In genomic region chr11:100964400-100964799, GRCh38 we compare ENCODE assay signal across 17 cellular contexts.
DNase-seq lines count a peak whose midpoint lies in the region; ATAC-seq and TF ChIP-seq lines count a peak whose summit lies in the region.
"Had no signal": no experiment of that assay in that cellular context is flagged by ENCODE, and none has a peak within 500 bp of the region (broad histone marks: within the 10 kb centered on the region; RNA-seq: fewer than 3 reads in every experiment).

No MANE protein-coding gene starts in this region.

- peak; percentile 47 for DNase-seq in AG10803 (ENCODE audit: low read depth)
- peak; percentile 16 for DNase-seq in MG63
- peak; percentile 58 for DNase-seq in astrocyte of the spinal cord (ENCODE audit: low read depth, low spot score)
- peak; percentile 5 for DNase-seq in fibroblast of the conjunctiva (ENCODE audit: low read depth)
- DNase-seq in NCI-H2029 treated with DMSO at 0.1 percent for 48 hours (lab: John Stamatoyannopoulos, UW) = no peak
- no peak for DNase-seq in DMS79 treated with DMSO at 0.1 percent for 48 hours (lab: John Stamatoyannopoulos, UW)
- DNase-seq: AML-193; Calu3; CD4-positive, CD25-positive, alpha-beta regulatory T cell; DMS79; H7; NCI-H1417; NCI-H2029; NCI-H524; RPMI8226 had no signal

- no peaks in the 10 kb centered on the region for H3K27me3 ChIP-seq in MG63

- H3K36me3 ChIP-seq in MG63 = no peaks in the 10 kb centered on the region

- H3K4me3 ChIP-seq in AG10803 (ENCODE audit: low read length) (no peak overlapping the region), MG63 (no peak overlapping the region), astrocyte of the spinal cord (ENCODE audit: low read depth, low read length) (no peak overlapping the region)

- H3K9me3 ChIP-seq in MG63 = no peaks in the 10 kb centered on the region

- in situ Hi-C loops in astrocyte of the spinal cord (cut with HindIII; ENCODE audit: low sequenced_read_pairs) = no loop called here

- ATAC-seq in GM18498 (IDR thresholded peaks at IDR 0.05; ENCODE audit: unreplicated experiment) (no peak), GM19324 (IDR thresholded peaks at IDR 0.05; ENCODE audit: low FRiP score, unreplicated experiment) (no peak)

- no peak for TF ChIP-seq CTCF in AG10803 (conservative IDR thresholded peaks at IDR 0.05; ENCODE audit: low read length)
- no peak for TF ChIP-seq CTCF in astrocyte of the spinal cord (IDR thresholded peaks at IDR 0.05; ENCODE audit: low read depth, low read length)

Comparison
In these comparisons a context has a peak if more than half of its experiments do, and no peak if none do; other contexts are left out.
1. DNase-seq: peak in AG10803 (single experiment), MG63 (single experiment), astrocyte of the spinal cord (single experiment) and fibroblast of the conjunctiva (single experiment); none in NCI-H2029 treated with DMSO at 0.1 percent for 48 hours (single experiment) and DMS79 treated with DMSO at 0.1 percent for 48 hours (single experiment).